In genomic region chr1:19648689-19649088, GRCh38 we compare ENCODE assay signal across 10 cellular contexts. TPM values are rescaled to one million over a fixed set of nuclear protein-coding genes. Genes with fewer than 3 reads are reported as not detected.
DNase-seq lines count a peak whose midpoint lies in the region; ATAC-seq and TF ChIP-seq lines count a peak whose summit lies in the region.
"Had no signal": no experiment of that assay in that cellular context is flagged by ENCODE, and none has a peak within 500 bp of the region (broad histone marks: within the 10 kb centered on the region; RNA-seq: fewer than 3 reads in every experiment).

No MANE protein-coding gene starts in this region.

- H3K27me3 ChIP-seq in ascending aorta = no peaks in the 10 kb centered on the region
- H3K27me3 ChIP-seq in iPS DF 6.9 (ENCODE audit: control insufficient read depth, insufficient read depth, low read length) = peaks cover 1% of the 10 kb centered on the region; the same call in 1 of the 2 replicates
- no peaks in the 10 kb centered on the region for H3K27me3 ChIP-seq in tibial nerve

- H3K4me1 ChIP-seq in ascending aorta (peaks cover 25 to 53% of the 10 kb centered on the region in 2 donors), iPS DF 6.9 (ENCODE audit: control insufficient read depth, insufficient read depth, low read length) (peaks cover 2% of the 10 kb centered on the region), tibial nerve (peaks cover 0 to 69% (median 32%) of the 10 kb centered on the region in 4 donors)

- no peaks in the 10 kb centered on the region for H3K36me3 ChIP-seq in ascending aorta
- no peaks in the 10 kb centered on the region for H3K36me3 ChIP-seq in iPS DF 6.9 (ENCODE audit: control insufficient read depth, insufficient read depth, low read length)
- H3K36me3 ChIP-seq in tibial nerve = no peaks in the 10 kb centered on the region

- H3K27ac ChIP-seq in ascending aorta = peak overlapping the region; percentile 78 to 91
- H3K27ac ChIP-seq in iPS DF 6.9 (ENCODE audit: low read length) = no peak overlapping the region
- H3K27ac ChIP-seq in tibial nerve = peak overlapping the region; percentile 40 to 95 (median 90)

- ATAC-seq in HG03571 (IDR thresholded peaks at IDR 0.05; ENCODE audit: unreplicated experiment) = no peak
- ATAC-seq in GM18520 (IDR thresholded peaks at IDR 0.05; ENCODE audit: unreplicated experiment) = no peak
- ATAC-seq: naive thymus-derived CD8-positive, alpha-beta T cell had no signal

- TF ChIP-seq POLR2A in tibial nerve (IDR thresholded peaks at IDR 0.05) = no peak

- intact Hi-C loops in ascending aorta (cut with DNase I) = no loop called here

- no CpG with 5 or more reads among the region's 11 CpGs for WGBS in iPS DF 6.9 (ENCODE audit: insufficient coverage, insufficient read length)
- WGBS in tibial nerve, 2 donors = 45 to 58% methylated on average over 8 to 10 of the region's 11 CpGs

- peak overlapping the region in 1 of 2 donors; percentile 75 for H3K4me3 ChIP-seq in ascending aorta
- H3K4me3 ChIP-seq in iPS DF 6.9 (ENCODE audit: low read length) = no peak overlapping the region
- H3K4me3 ChIP-seq in tibial nerve = no peak overlapping the region

- DNase-seq in activated CD8-positive, alpha-beta memory T cell treated with anti-CD3 and anti-CD28 coated beads, Interleukin-2, amount 50 U/mL, for 48 hours = peak; percentile 52
- DNase-seq in activated CD8-positive, alpha-beta memory T cell treated with anti-CD3 and anti-CD28 coated beads for 24 hours = no peak
- DNase-seq in ascending aorta (ENCODE audit: low spot score in 2 of 2) = no peak
- peak; percentile 78 for DNase-seq in iPS DF 6.9 (ENCODE audit: low read depth, low spot score)
- DNase-seq in tibial nerve (ENCODE audit: low spot score in 2 of 2) = no peak
- no peak for DNase-seq in NCI-H2029 (lab: John Stamatoyannopoulos, UW)
- DNase-seq: naive thymus-derived CD8-positive, alpha-beta T cell; NCI-H345 had no signal

- peak in 1 of 2 donors; percentile 12 for TF ChIP-seq EP300 in tibial nerve (IDR thresholded peaks at IDR 0.05)

- H3K9me3 ChIP-seq in ascending aorta (no peaks in the 10 kb centered on the region), iPS DF 6.9 (ENCODE audit: control insufficient read depth, insufficient read depth, low read length) (no peaks in the 10 kb centered on the region), tibial nerve (no peaks in the 10 kb centered on the region)

- TF ChIP-seq CTCF in ascending aorta (IDR thresholded peaks at IDR 0.05) (peak; percentile 11 to 49 (median 25)), tibial nerve (IDR thresholded peaks at IDR 0.05) (peak in 3 of 5 experiments; percentile 20 to 46 (median 22))

RNA-seq across cellular contexts. Expression of gene NBL1, which starts 4.6 kb away (rescaled TPM):
- 157 TPM for total RNA-seq in ascending aorta
- 100 to 1,000 TPM in 2 of 4 donors, 10 to 100 TPM in 2; 71.9 to 157 (median 92.0) TPM for total RNA-seq in tibial nerve

RNA-seq across cellular contexts. Expression of gene HTR6, which starts 16.0 kb away (rescaled TPM):
- total RNA-seq in ascending aorta (not detected), tibial nerve (not detected)
- total RNA-seq: naive thymus-derived CD8-positive, alpha-beta T cell had no signal

Comparison
In these comparisons a context has a peak if more than half of its experiments do, and no peak if none do; other contexts are left out.
1. DNase-seq: peak in activated CD8-positive, alpha-beta memory T cell treated with anti-CD3 and anti-CD28 coated beads, Interleukin-2, amount 50 U/mL, for 48 hours (single experiment) and iPS DF 6.9 (single experiment); none in activated CD8-positive, alpha-beta memory T cell treated with anti-CD3 and anti-CD28 coated beads for 24 hours (single experiment), ascending aorta (0 of 2), tibial nerve (0 of 2) and NCI-H2029 (single experiment).